ENCODE assay signal across 1 cellular context in genomic region chr15:77545058-77545457, GRCh38.
TF ChIP-seq lines count a peak whose summit lies in the region.

No MANE protein-coding gene starts in this region.

TF ChIP-seq in SK-N-SH, 30 proteins besides CTCF, POLR2A, EP300 and RAD21:
- TF ChIP-seq RXRA (IDR thresholded peaks at IDR 0.05; ENCODE audit: borderline replicate concordance, low read depth) (no peak), FOXM1 (IDR thresholded peaks at IDR 0.05; ENCODE audit: low read depth) (no peak), REST (IDR thresholded peaks at IDR 0.05; ENCODE audit: low read depth, low read length) (no peak), EZH2phosphoT487 (IDR thresholded peaks at IDR 0.05; ENCODE audit: borderline replicate concordance, low read depth) (no peak), ZBTB33 (IDR thresholded peaks at IDR 0.05; ENCODE audit: borderline replicate concordance, low read depth) (no peak), ELF1 (IDR thresholded peaks at IDR 0.05) (no peak), IRF3 (IDR thresholded peaks at IDR 0.05; ENCODE audit: low read depth, low read length) (no peak), TEAD4 (IDR thresholded peaks at IDR 0.05; ENCODE audit: borderline replicate concordance, insufficient read depth) (no peak)
